ENCODE assay signal across 11 cellular contexts in the genomic region with DNA sequence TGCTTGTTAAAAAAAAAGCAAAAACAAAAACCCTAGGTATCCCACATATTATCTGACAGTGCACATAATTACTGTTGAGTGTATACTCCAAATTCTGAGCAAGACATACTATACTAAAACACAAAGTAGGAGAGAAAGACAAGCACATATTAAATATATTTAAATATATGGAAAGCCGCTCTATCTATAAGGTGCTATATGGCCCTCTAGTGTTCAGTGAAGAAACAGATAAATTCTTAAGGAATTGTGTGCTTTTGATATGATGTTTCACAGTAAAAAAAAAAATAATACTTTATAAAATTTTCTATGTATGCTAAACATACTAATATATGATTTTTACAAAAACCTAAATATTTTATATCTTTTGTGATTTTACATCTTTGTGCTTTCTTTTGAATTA.
A peak's percentile ranks its signal among the peaks of the same experiment; 100 is the strongest.
DNase-seq lines count a peak whose midpoint lies in the region; ATAC-seq and TF ChIP-seq lines count a peak whose summit lies in the region.
"Had no signal": no experiment of that assay in that cellular context is flagged by ENCODE, and none has a peak within 500 bp of the region (broad histone marks: within the 10 kb centered on the region; RNA-seq: fewer than 3 reads in every experiment).

No MANE protein-coding gene starts in this region.

- intact Hi-C loops in CD14-positive monocyte (cut with micrococcal nuclease) = no loop called here

- no peaks in the 10 kb centered on the region for H3K9me3 ChIP-seq in SU-DHL-6 (ENCODE audit: insufficient read depth, low read length)

- H3K27me3 Mint-ChIP-seq in CD14-positive monocyte (ENCODE audit: low read depth in 3 of 3) (no peaks in the 10 kb centered on the region), HFFc6 (ENCODE audit: insufficient read depth) (no peaks in the 10 kb centered on the region)
- H3K27me3 Mint-ChIP-seq: activated CD4-positive, alpha-beta T cell treated with anti-CD3 and anti-CD28 coated beads for 36 hours; dendritic cell treated with granulocyte-macrophage colony-stimulating factor and Interleukin-4, amounts not matched to agents 40 ng/mL and 50 ng/mL, for 4 days had no signal

- H3K36me3 Mint-ChIP-seq in CD14-positive monocyte (peaks cover 24% of the 10 kb centered on the region in 2 donors), HFFc6 (ENCODE audit: low read depth) (no peaks in the 10 kb centered on the region)

- H3K27me3 ChIP-seq in SU-DHL-6 (ENCODE audit: low read length) (no peaks in the 10 kb centered on the region), kidney epithelial cell (ENCODE audit: control insufficient read depth, insufficient read depth, low read length) (no peaks in the 10 kb centered on the region)

- DNase-seq in CD14-positive monocyte (ENCODE audit: low spot score) = no peak
- DNase-seq in HFFc6 = peak; percentile 9
- no peak for DNase-seq in kidney epithelial cell (ENCODE audit: low read depth)
- DNase-seq in NCI-H187 (lab: John Stamatoyannopoulos, UW) = no peak
- no peak for DNase-seq in stimulated activated CD4-positive, alpha-beta T cell treated with anti-CD3 and anti-CD28 coated beads, Interleukin-2, amount 100 ng/mL, for 48 hours
- DNase-seq in GM10266 (ENCODE audit: extremely low spot score) = no peak
- DNase-seq: activated CD4-positive, alpha-beta T cell treated with anti-CD3 and anti-CD28 coated beads for 36 hours; MV-4-11 had no signal

- H3K4me2 ChIP-seq in SU-DHL-6 (ENCODE audit: low read depth, low read length, poor library complexity, severe bottlenecking) = no peak overlapping the region

- no peak overlapping the region for H2AFZ ChIP-seq in SU-DHL-6 (ENCODE audit: low read depth, low read length, severe bottlenecking)

- H3K9me2 ChIP-seq in SU-DHL-6 (replicated peaks; ENCODE audit: insufficient read depth, low read length) = no peaks in the 10 kb centered on the region

- H3K9ac ChIP-seq in SU-DHL-6 (ENCODE audit: low read length) = no peak overlapping the region

- H3K27ac ChIP-seq in SU-DHL-6 (ENCODE audit: low read depth, low read length) = no peak overlapping the region

- peaks cover 8% of the 10 kb centered on the region; the same call in 1 of the 2 replicates for H3F3A ChIP-seq in SU-DHL-6 (ENCODE audit: insufficient read depth)

- no peak overlapping the region for H3K4me3 ChIP-seq in SU-DHL-6 (ENCODE audit: insufficient read depth, low read length, poor library complexity, severe bottlenecking)
- H3K4me3 ChIP-seq in kidney epithelial cell (ENCODE audit: low read depth, low read length) = no peak overlapping the region

- H3K79me2 ChIP-seq in SU-DHL-6 (ENCODE audit: insufficient read depth, low read length) = peaks cover 35% of the 10 kb centered on the region; the same call in 1 of the 2 replicates

- ATAC-seq in HG02588 (IDR thresholded peaks at IDR 0.05; ENCODE audit: unreplicated experiment) = no peak
- ATAC-seq: activated CD4-positive, alpha-beta T cell treated with anti-CD3 and anti-CD28 coated beads for 36 hours had no signal

- peaks cover 39% of the 10 kb centered on the region for H3K4me1 Mint-ChIP-seq in CD14-positive monocyte
- H3K4me1 Mint-ChIP-seq in HFFc6 (ENCODE audit: low read depth) = peaks cover 8% of the 10 kb centered on the region

- H4K20me1 ChIP-seq in SU-DHL-6 (ENCODE audit: low read depth, low read length) = peaks cover 9% of the 10 kb centered on the region; the same call in 1 of the 2 replicates

- no peak overlapping the region for H3K4me3 Mint-ChIP-seq in CD14-positive monocyte
- H3K4me3 Mint-ChIP-seq in HFFc6 = no peak overlapping the region
- H3K4me3 Mint-ChIP-seq: activated CD4-positive, alpha-beta T cell treated with anti-CD3 and anti-CD28 coated beads for 36 hours; dendritic cell treated with granulocyte-macrophage colony-stimulating factor and Interleukin-4, amounts not matched to agents 40 ng/mL and 50 ng/mL, for 4 days had no signal

- H3K9me3 Mint-ChIP-seq in CD14-positive monocyte (no peaks in the 10 kb centered on the region), HFFc6 (no peaks in the 10 kb centered on the region)

- H3K27ac Mint-ChIP-seq in CD14-positive monocyte (no peak overlapping the region), HFFc6 (no peak overlapping the region)
- H3K27ac Mint-ChIP-seq: activated CD4-positive, alpha-beta T cell treated with anti-CD3 and anti-CD28 coated beads for 36 hours; dendritic cell treated with granulocyte-macrophage colony-stimulating factor and Interleukin-4, amounts not matched to agents 40 ng/mL and 50 ng/mL, for 4 days had no signal

- TF ChIP-seq CTCF in CD14-positive monocyte (IDR thresholded peaks at IDR 0.05) (peak; percentile 50), HFFc6 (IDR thresholded peaks at IDR 0.05) (peak; percentile 80), SU-DHL-6 (IDR thresholded peaks at IDR 0.05; ENCODE audit: insufficient read depth, low read length, poor library complexity, severe bottlenecking) (peak; percentile 38), kidney epithelial cell (IDR thresholded peaks at IDR 0.05; ENCODE audit: insufficient read depth, low read length, poor library complexity, severe bottlenecking) (peak; percentile 31), GM10266 (IDR thresholded peaks at IDR 0.05; ENCODE audit: control insufficient read depth, insufficient read depth, low read depth, missing control alignments) (no peak)

- 0 out of 2 replicates have a peak, but pooled peaks cover 4% of the 10 kb centered on the region for H3K36me3 ChIP-seq in SU-DHL-6 (ENCODE audit: low read length)
- H3K36me3 ChIP-seq in kidney epithelial cell (ENCODE audit: control insufficient read depth, insufficient read depth, low read length) = no peaks in the 10 kb centered on the region
